In the genomic region with DNA sequence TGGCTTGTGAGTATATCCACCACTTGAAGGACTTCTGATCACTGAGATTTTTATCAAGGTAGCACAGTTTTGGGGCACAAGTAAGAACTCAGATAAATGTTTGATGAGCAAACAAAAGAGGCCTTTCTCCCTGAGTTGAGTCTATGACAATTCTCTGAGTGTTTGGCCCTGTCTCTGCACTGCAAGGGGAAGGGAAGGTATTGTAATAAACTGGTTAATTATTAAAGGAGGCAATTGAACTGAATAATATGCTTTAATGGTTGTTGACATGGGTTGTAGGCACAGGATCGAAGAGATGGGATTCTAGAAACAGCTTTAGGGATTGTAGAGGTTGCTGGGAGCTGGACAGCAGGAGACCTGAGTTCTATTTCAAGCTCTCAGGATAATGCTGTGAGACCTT, we compare ENCODE assay signal across 1 cellular context.
A peak's percentile ranks its signal among the peaks of the same experiment; 100 is the strongest.
TF ChIP-seq lines count a peak whose summit lies in the region.

No MANE protein-coding gene starts in this region.

TF ChIP-seq in HepG2, 621 proteins besides CTCF, POLR2A, EP300 and RAD21 (continued from another document):
- TF ChIP-seq, protein P1, sequence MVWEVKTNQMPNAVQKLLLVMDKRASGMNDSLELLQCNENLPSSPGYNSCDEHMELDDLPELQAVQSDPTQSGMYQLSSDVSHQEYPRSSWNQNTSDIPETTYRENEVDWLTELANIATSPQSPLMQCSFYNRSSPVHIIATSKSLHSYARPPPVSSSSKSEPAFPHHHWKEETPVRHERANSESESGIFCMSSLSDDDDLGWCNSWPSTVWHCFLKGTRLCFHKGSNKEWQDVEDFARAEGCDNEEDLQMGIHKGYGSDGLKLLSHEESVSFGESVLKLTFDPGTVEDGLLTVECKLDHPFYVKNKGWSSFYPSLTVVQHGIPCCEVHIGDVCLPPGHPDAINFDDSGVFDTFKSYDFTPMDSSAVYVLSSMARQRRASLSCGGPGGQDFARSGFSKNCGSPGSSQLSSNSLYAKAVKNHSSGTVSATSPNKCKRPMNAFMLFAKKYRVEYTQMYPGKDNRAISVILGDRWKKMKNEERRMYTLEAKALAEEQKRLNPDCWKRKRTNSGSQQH (CRISPR knock-in tag; IDR thresholded peaks at IDR 0.05; ENCODE audit: low read depth): no peak
- TF ChIP-seq ZNF3 (CRISPR knock-in tag; IDR thresholded peaks at IDR 0.05) (no peak), CHD4 (IDR thresholded peaks at IDR 0.05; ENCODE audit: borderline replicate concordance, low read length) (no peak), MIER3 (CRISPR knock-in tag; IDR thresholded peaks at IDR 0.05; ENCODE audit: borderline replicate concordance) (no peak)
- TF ChIP-seq, protein P2, sequence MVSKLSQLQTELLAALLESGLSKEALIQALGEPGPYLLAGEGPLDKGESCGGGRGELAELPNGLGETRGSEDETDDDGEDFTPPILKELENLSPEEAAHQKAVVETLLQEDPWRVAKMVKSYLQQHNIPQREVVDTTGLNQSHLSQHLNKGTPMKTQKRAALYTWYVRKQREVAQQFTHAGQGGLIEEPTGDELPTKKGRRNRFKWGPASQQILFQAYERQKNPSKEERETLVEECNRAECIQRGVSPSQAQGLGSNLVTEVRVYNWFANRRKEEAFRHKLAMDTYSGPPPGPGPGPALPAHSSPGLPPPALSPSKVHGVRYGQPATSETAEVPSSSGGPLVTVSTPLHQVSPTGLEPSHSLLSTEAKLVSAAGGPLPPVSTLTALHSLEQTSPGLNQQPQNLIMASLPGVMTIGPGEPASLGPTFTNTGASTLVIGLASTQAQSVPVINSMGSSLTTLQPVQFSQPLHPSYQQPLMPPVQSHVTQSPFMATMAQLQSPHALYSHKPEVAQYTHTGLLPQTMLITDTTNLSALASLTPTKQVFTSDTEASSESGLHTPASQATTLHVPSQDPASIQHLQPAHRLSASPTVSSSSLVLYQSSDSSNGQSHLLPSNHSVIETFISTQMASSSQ (IDR thresholded peaks at IDR 0.05; ENCODE audit: low read depth): no peak
- TF ChIP-seq, protein P2 (CRISPR knock-in tag; IDR thresholded peaks at IDR 0.05; ENCODE audit: borderline replicate concordance): peak; percentile 30; the same call in 1 of the 2 replicates
